20 cellular contexts compared by ENCODE assay signal in genomic region chr2:43029186-43029585, GRCh38.
DNase-seq lines count a peak whose midpoint lies in the region; FAIRE-seq and TF ChIP-seq lines count a peak whose summit lies in the region.
"Had no signal": no experiment of that assay in that cellular context is flagged by ENCODE, and none has a peak within 500 bp of the region (broad histone marks: within the 10 kb centered on the region; RNA-seq: fewer than 3 reads in every experiment).

No MANE protein-coding gene starts in this region.

- peaks cover 8% of the 10 kb centered on the region for H3K36me3 Mint-ChIP-seq in MCF 10A (ENCODE audit: insufficient read depth, unreplicated experiment)
- no peaks in the 10 kb centered on the region for H3K36me3 Mint-ChIP-seq in activated T-helper 1 cell treated with anti-CD3 and anti-CD28 coated beads, Interleukin-12 subunit alpha, Interleukin-12 subunit beta, Interleukin-2, Interleukin-4 antibody, amounts not matched to agents 30 ng/mL and 10 ng/mL and 1 ng/mL, durations not matched to agents 14 hours and 24 hours and 36 hours (ENCODE audit: low read depth)
- H3K36me3 Mint-ChIP-seq: CD4-positive, alpha-beta memory T cell had no signal

- CTCF ChIA-PET in mammary epithelial cell (lab: Charles Lee; ENCODE audit: low non-redundant PET) (no interaction called here), MCF 10A (lab: Yijun Ruan, JAX) (interaction anchor here (1.2 to 1.4 kb wide), 2 partner anchors 100 to 103 kb away, joined by 3 to 5 read pairs; no protein-coding TSS in a partner anchor), H1 (lab: Charles Lee; ENCODE audit: partially characterized antibody) (interaction anchor here (0.5 to 1.8 kb wide), 12 partner anchors 9 to 595 kb away, joined by 3 to 6 read pairs (median 3); no protein-coding TSS in a partner anchor)

- H4K91ac ChIP-seq in H1 (replicated peaks; ENCODE audit: insufficient read length, low read length) (peak overlapping the region; percentile 64), neuronal stem cell (ENCODE audit: low read depth, low read length, poor library complexity) (no peak overlapping the region)

- intact Hi-C loops in mammary epithelial cell (cut with micrococcal nuclease), result no loop called here
- intact Hi-C loops in MCF 10A (cut with micrococcal nuclease), result no loop called here
- intact Hi-C loops in activated T-helper 1 cell treated with anti-CD3 and anti-CD28 coated beads, Interleukin-12 subunit alpha, Interleukin-12 subunit beta, Interleukin-2, Interleukin-4 antibody, amounts not matched to agents 30 ng/mL and 10 ng/mL and 1 ng/mL, durations not matched to agents 14 hours and 24 hours and 36 hours (cut with micrococcal nuclease), result no loop called here

- no peaks in the 10 kb centered on the region for H3K79me1 ChIP-seq in H1 (ENCODE audit: low read depth, low read length)
- H3K79me1 ChIP-seq in neuronal stem cell (ENCODE audit: low read depth, low read length), result peaks cover 2% of the 10 kb centered on the region

- no peak overlapping the region for H2BK12ac ChIP-seq in H1 (ENCODE audit: low read depth, low read length)
- H2BK12ac ChIP-seq in neuronal stem cell (ENCODE audit: low read length), result no peak overlapping the region

- no peak for TF ChIP-seq RAD21 in H1 (IDR thresholded peaks at IDR 0.05 in 1 of 2, conservative IDR thresholded peaks at IDR 0.05 in 1 of 2; ENCODE audit: low read depth in 2 of 2, low read length in 2 of 2)

- H3K4me2 ChIP-seq in mammary epithelial cell (ENCODE audit: insufficient read depth, low read depth, low read length) (no peak overlapping the region), H1 (ENCODE audit: insufficient read depth in 1 of 2, low read depth in 2 of 2, low read length in 2 of 2) (no peak overlapping the region), neuronal stem cell (ENCODE audit: insufficient read depth, low read length, poor library complexity, severe bottlenecking) (no peak overlapping the region)
- H3K4me2 ChIP-seq: BLaER1 had no signal

- no peaks in the 10 kb centered on the region for H3K27me3 Mint-ChIP-seq in MCF 10A (ENCODE audit: insufficient read depth, unreplicated experiment)
- H3K27me3 Mint-ChIP-seq in activated T-helper 1 cell treated with anti-CD3 and anti-CD28 coated beads, Interleukin-12 subunit alpha, Interleukin-12 subunit beta, Interleukin-2, Interleukin-4 antibody, amounts not matched to agents 30 ng/mL and 10 ng/mL and 1 ng/mL, durations not matched to agents 14 hours and 24 hours and 36 hours (ENCODE audit: insufficient read depth), result peaks cover 2% of the 10 kb centered on the region
- H3K27me3 Mint-ChIP-seq: CD4-positive, alpha-beta memory T cell had no signal

- TSS peak; percentile 20 for BruUV-seq in mammary epithelial cell (replicated peaks; lab: Mats Ljungman, UMichigan)
- no TSS peak for BruUV-seq in MCF 10A (replicated peaks; lab: Mats Ljungman, UMichigan)

- H3K56ac ChIP-seq in H1 (replicated peaks; ENCODE audit: insufficient read length, low read depth, low read length), result no peak overlapping the region

- no peak overlapping the region for H2BK20ac ChIP-seq in H1 (ENCODE audit: low read length)

- no peak overlapping the region for H3K27ac ChIP-seq in mammary epithelial cell (ENCODE audit: insufficient read depth, low read depth, low read length)
- no peak overlapping the region for H3K27ac ChIP-seq in H1 (ENCODE audit: low read depth, low read length)
- no peak overlapping the region for H3K27ac ChIP-seq in neuronal stem cell (replicated peaks; ENCODE audit: low read length)
- H3K27ac ChIP-seq: 22Rv1, BLaER1 had no signal

- no peak for TF ChIP-seq CTCF in mammary epithelial cell (conservative IDR thresholded peaks at IDR 0.05 in 1 of 2, IDR thresholded peaks at IDR 0.05 in 1 of 2; ENCODE audit: extremely low read depth in 1 of 2, insufficient read depth in 1 of 2, low read depth in 1 of 2, low read length in 2 of 2)
- TF ChIP-seq CTCF in MCF 10A (IDR thresholded peaks at IDR 0.05; ENCODE audit: unreplicated experiment), result no peak
- no peak for TF ChIP-seq CTCF in H1 (IDR thresholded peaks at IDR 0.05; ENCODE audit: control extremely low read depth in 1 of 3, insufficient read depth in 1 of 3, low read depth in 1 of 3, low read length in 3 of 3)

- H3K4ac ChIP-seq in H1 (replicated peaks; ENCODE audit: insufficient read length, low read depth, low read length) (no peak overlapping the region), neuronal stem cell (ENCODE audit: low read length) (no peak overlapping the region)

- H3K27me3 ChIP-seq in mammary epithelial cell (ENCODE audit: insufficient read depth, low read length) (no peaks in the 10 kb centered on the region), H1 (replicated peaks in 1 of 4; ENCODE audit: control insufficient read depth in 3 of 4, extremely low read depth in 1 of 4, insufficient read depth in 3 of 4, low read length in 3 of 4) (no peaks in the 10 kb centered on the region), neuronal stem cell (ENCODE audit: control insufficient read depth in 3 of 3, insufficient read depth in 3 of 3, low read depth in 1 of 3, low read length in 3 of 3) (no peaks in the 10 kb centered on the region)
- H3K27me3 ChIP-seq: BLaER1 had no signal

- peaks cover 7% of the 10 kb centered on the region for H3K36me3 ChIP-seq in mammary epithelial cell (ENCODE audit: insufficient read depth, low read length)
- no peaks in the 10 kb centered on the region for H3K36me3 ChIP-seq in H1 (ENCODE audit: control insufficient read depth in 2 of 4, insufficient read depth in 4 of 4, low read length in 3 of 4)
- no peaks in the 10 kb centered on the region for H3K36me3 ChIP-seq in neuronal stem cell (replicated peaks in 1 of 2; ENCODE audit: control insufficient read depth in 2 of 2, insufficient read depth in 2 of 2, low read length in 2 of 2)
- H3K36me3 ChIP-seq: BLaER1 had no signal

- H3K4me1 ChIP-seq in mammary epithelial cell (ENCODE audit: insufficient read depth, low read length) (peaks cover 22% of the 10 kb centered on the region), H1 (replicated peaks in 1 of 4; ENCODE audit: control insufficient read depth in 3 of 4, insufficient read depth in 4 of 4, low read length in 3 of 4) (peaks cover 0 to 8% (median 3%) of the 10 kb centered on the region in 4 experiments; a peak in 3 of 7 replicates), neuronal stem cell (ENCODE audit: control insufficient read depth in 2 of 2, insufficient read depth in 1 of 2, low read depth in 1 of 2, low read length in 2 of 2) (peaks cover 6 to 13% of the 10 kb centered on the region in 2 donors)

- no peak for TF ChIP-seq EP300 in H1 (IDR thresholded peaks at IDR 0.05; ENCODE audit: borderline replicate concordance in 1 of 2, low read depth in 2 of 2, low read length in 2 of 2)

- H2BK15ac ChIP-seq in H1 (ENCODE audit: low read length), result 0 out of 2 replicates have a peak overlapping the region, but pooled peaks have one; percentile 25
- peak overlapping the region; percentile 2 for H2BK15ac ChIP-seq in neuronal stem cell (ENCODE audit: low read length)

- peaks cover 48% of the 10 kb centered on the region for H3K4me1 Mint-ChIP-seq in MCF 10A (ENCODE audit: insufficient read depth, unreplicated experiment)
- peaks cover 5% of the 10 kb centered on the region for H3K4me1 Mint-ChIP-seq in activated T-helper 1 cell treated with anti-CD3 and anti-CD28 coated beads, Interleukin-12 subunit alpha, Interleukin-12 subunit beta, Interleukin-2, Interleukin-4 antibody, amounts not matched to agents 30 ng/mL and 10 ng/mL and 1 ng/mL, durations not matched to agents 14 hours and 24 hours and 36 hours (ENCODE audit: low read depth)

- H3K27ac Mint-ChIP-seq in MCF 10A (ENCODE audit: low read depth, unreplicated experiment), result no peak overlapping the region
- H3K27ac Mint-ChIP-seq in activated T-helper 1 cell treated with anti-CD3 and anti-CD28 coated beads, Interleukin-12 subunit alpha, Interleukin-12 subunit beta, Interleukin-2, Interleukin-4 antibody, amounts not matched to agents 30 ng/mL and 10 ng/mL and 1 ng/mL, durations not matched to agents 14 hours and 24 hours and 36 hours, result no peak overlapping the region

- H4K20me1 ChIP-seq in mammary epithelial cell (ENCODE audit: insufficient read depth, low read length), result no peaks in the 10 kb centered on the region
- H4K20me1 ChIP-seq in H1 (replicated peaks in 1 of 2; ENCODE audit: control insufficient read depth in 1 of 2, insufficient read depth in 2 of 2, low read length in 2 of 2), result no peaks in the 10 kb centered on the region
- H4K20me1 ChIP-seq: BLaER1 had no signal

- H2BK5ac ChIP-seq in H1 (ENCODE audit: low read depth, low read length) (no peak overlapping the region), neuronal stem cell (ENCODE audit: low read length) (no peak overlapping the region)

- H2AFZ ChIP-seq in mammary epithelial cell (ENCODE audit: low read depth, low read length) (no peak overlapping the region), H1 (ENCODE audit: low read length) (no peak overlapping the region), neuronal stem cell (ENCODE audit: low read length) (no peak overlapping the region)

- no peak overlapping the region for H3K18ac ChIP-seq in H1 (ENCODE audit: extremely low read depth, low read length)
- H3K18ac ChIP-seq in neuronal stem cell (ENCODE audit: low read length), result peak overlapping the region; percentile 45

- no peak for DNase-seq in mammary epithelial cell
- no peak for DNase-seq in MCF 10A (ENCODE audit: unreplicated experiment)
- no peak for DNase-seq in H1 (ENCODE audit: low read depth in 1 of 2, low spot score in 2 of 2)
- DNase-seq in neuronal stem cell (ENCODE audit: low spot score), result no peak
- DNase-seq in stimulated activated CD4-positive, alpha-beta T cell treated with anti-CD3 and anti-CD28 coated beads, Interleukin-4, amount 100 ng/mL, for 1 hour, result no peak
- DNase-seq in amygdala (lab: John Stamatoyannopoulos, UW), result no peak
- DNase-seq in DMS114 treated with DMSO at 0.1 percent for 48 hours (lab: John Stamatoyannopoulos, UW; ENCODE audit: unreplicated experiment), result no peak
- DNase-seq in activated T-helper 1 cell treated with anti-CD3 and anti-CD28 coated beads, Interleukin-12 subunit alpha, Interleukin-12 subunit beta, Interleukin-2, Interleukin-4 antibody, amounts not matched to agents 30 ng/mL and 10 ng/mL and 1 ng/mL, durations not matched to agents 14 hours and 24 hours and 36 hours (ENCODE audit: low spot score), result no peak
- DNase-seq: ACHN; Caco-2; CD4-positive, alpha-beta memory T cell; DMS 273 treated with DMSO at 0.1 percent for 48 hours; Karpas-422; NCI-H1417; NCI-H187; NCI-H510A had no signal

- in situ Hi-C loops in mammary epithelial cell (cut with MboI; ENCODE audit: low sequenced_read_pairs in 2 of 2), result loop anchor here in 1 of 2 donors (5.0 kb wide), 1 partner anchor 198 kb away; the partner anchor contains the start of gene ZFP36L2

- FAIRE-seq in H1 (lab: Jason Lieb, UNC), result no peak
- FAIRE-seq: G401.6, GM18507 had no signal

- H3K4me3 ChIP-seq in mammary epithelial cell (replicated peaks in 1 of 3; ENCODE audit: insufficient read depth in 1 of 3, low read depth in 2 of 3, low read length in 3 of 3) (no peak overlapping the region), H1 (ENCODE audit: extremely low read depth in 1 of 4, insufficient read depth in 2 of 4, low read depth in 3 of 4, low read length in 4 of 4) (no peak overlapping the region), neuronal stem cell (ENCODE audit: low read length in 2 of 2) (no peak overlapping the region)
- H3K4me3 ChIP-seq: BLaER1 had no signal

- H3K23me2 ChIP-seq in H1 (ENCODE audit: low read depth, low read length), result no peaks in the 10 kb centered on the region

- dilution Hi-C loops in mammary epithelial cell (cut with HindIII; ENCODE audit: low sequenced_read_pairs), result loop anchor here (10.0 kb wide), 1 partner anchor 194 kb away; no protein-coding TSS in a partner anchor

- no peak overlapping the region for H3K14ac ChIP-seq in H1 (ENCODE audit: insufficient read length)
- no peak overlapping the region for H3K14ac ChIP-seq in neuronal stem cell (ENCODE audit: low read length)

- H3K79me2 ChIP-seq in mammary epithelial cell (ENCODE audit: insufficient read depth, low read length), result no peaks in the 10 kb centered on the region
- no peaks in the 10 kb centered on the region for H3K79me2 ChIP-seq in H1 (ENCODE audit: control insufficient read depth in 1 of 2, insufficient read depth in 2 of 2, low read length in 2 of 2)

- H3K9ac ChIP-seq in mammary epithelial cell (ENCODE audit: insufficient read depth, low read length) (no peak overlapping the region), H1 (replicated peaks in 1 of 4; ENCODE audit: extremely low read depth in 1 of 4, low read depth in 3 of 4, low read length in 3 of 4) (no peak overlapping the region), neuronal stem cell (ENCODE audit: low read depth, low read length, poor library complexity) (no peak overlapping the region)
- H3K9ac ChIP-seq: BLaER1 had no signal

- 100% methylated on average over 2 of the region's 3 CpGs for WGBS in mammary epithelial cell (ENCODE audit: low coverage, missing lambda C conversion rate)
- 83% methylated on average over 3 of the region's 3 CpGs; no CpG with 5 or more reads in 1 of the 2 experiments for WGBS in H1 (ENCODE audit: extremely low coverage in 1 of 2, insufficient coverage in 1 of 2, insufficient read length in 1 of 2, insufficient replicate concordance in 2 of 2, low coverage in 1 of 2, low lambda C conversion rate in 2 of 2, missing lambda C conversion rate in 1 of 2), 2 experiments
- no CpG with 5 or more reads among the region's 3 CpGs for WGBS in neuronal stem cell (ENCODE audit: extremely low coverage in 2 of 2, insufficient read length in 2 of 2, insufficient replicate concordance in 1 of 2), 2 donors

- H2AK5ac ChIP-seq in H1 (ENCODE audit: low read depth, low read length) (no peak overlapping the region), neuronal stem cell (ENCODE audit: low read depth, low read length) (no peak overlapping the region)

- H3K9me3 Mint-ChIP-seq in MCF 10A (ENCODE audit: unreplicated experiment), result no peaks in the 10 kb centered on the region
- H3K9me3 Mint-ChIP-seq in activated T-helper 1 cell treated with anti-CD3 and anti-CD28 coated beads, Interleukin-12 subunit alpha, Interleukin-12 subunit beta, Interleukin-2, Interleukin-4 antibody, amounts not matched to agents 30 ng/mL and 10 ng/mL and 1 ng/mL, durations not matched to agents 14 hours and 24 hours and 36 hours, result no peaks in the 10 kb centered on the region

- POLR2A ChIA-PET in MCF 10A (lab: Yijun Ruan, JAX) (interaction anchor here (0.7 to 1.2 kb wide), 3 partner anchors 11 to 402 kb away, joined by 3 read pairs; no protein-coding TSS in a partner anchor), H1 (lab: Charles Lee; ENCODE audit: partially characterized antibody) (no interaction called here)

- no peak for TF ChIP-seq POLR2A in H1 (IDR thresholded peaks at IDR 0.05; ENCODE audit: control extremely low read depth in 1 of 2, low read depth in 2 of 2, low read length in 2 of 2)

- H3K23ac ChIP-seq in H1 (ENCODE audit: insufficient read length) (no peak overlapping the region), neuronal stem cell (ENCODE audit: low read depth, low read length, poor library complexity) (no peak overlapping the region)

- H2BK120ac ChIP-seq in H1 (replicated peaks; ENCODE audit: low read depth, low read length) (no peak overlapping the region), neuronal stem cell (ENCODE audit: low read depth, low read length) (no peak overlapping the region)

- H3K9me3 ChIP-seq in mammary epithelial cell (replicated peaks; ENCODE audit: insufficient read depth, low read length) (no peaks in the 10 kb centered on the region), H1 (ENCODE audit: insufficient read depth in 2 of 2, low read depth in 1 of 2, low read length in 1 of 2) (no peaks in the 10 kb centered on the region; a peak in 1 of 4 replicates), neuronal stem cell (replicated peaks in 1 of 2; ENCODE audit: control insufficient read depth in 2 of 2, insufficient read depth in 1 of 2, low read depth in 1 of 2, low read length in 2 of 2) (no peaks in the 10 kb centered on the region)
- H3K9me3 ChIP-seq: BLaER1, Caco-2 had no signal

- H4K5ac ChIP-seq in H1 (ENCODE audit: insufficient read length, low read depth, low read length), result no peak overlapping the region

- no peak overlapping the region for H3K4me3 Mint-ChIP-seq in MCF 10A (ENCODE audit: unreplicated experiment)
- no peak overlapping the region for H3K4me3 Mint-ChIP-seq in activated T-helper 1 cell treated with anti-CD3 and anti-CD28 coated beads, Interleukin-12 subunit alpha, Interleukin-12 subunit beta, Interleukin-2, Interleukin-4 antibody, amounts not matched to agents 30 ng/mL and 10 ng/mL and 1 ng/mL, durations not matched to agents 14 hours and 24 hours and 36 hours
- H3K4me3 Mint-ChIP-seq: CD4-positive, alpha-beta memory T cell had no signal

- H4K8ac ChIP-seq in H1 (ENCODE audit: extremely low read depth, insufficient read depth, low read length) (peak overlapping the region; percentile 21; the same call in 1 of the 2 replicates), neuronal stem cell (ENCODE audit: low read depth, low read length) (no peak overlapping the region)
